Comparison of ENCODE assay signal across 16 cellular contexts in the genomic region with DNA sequence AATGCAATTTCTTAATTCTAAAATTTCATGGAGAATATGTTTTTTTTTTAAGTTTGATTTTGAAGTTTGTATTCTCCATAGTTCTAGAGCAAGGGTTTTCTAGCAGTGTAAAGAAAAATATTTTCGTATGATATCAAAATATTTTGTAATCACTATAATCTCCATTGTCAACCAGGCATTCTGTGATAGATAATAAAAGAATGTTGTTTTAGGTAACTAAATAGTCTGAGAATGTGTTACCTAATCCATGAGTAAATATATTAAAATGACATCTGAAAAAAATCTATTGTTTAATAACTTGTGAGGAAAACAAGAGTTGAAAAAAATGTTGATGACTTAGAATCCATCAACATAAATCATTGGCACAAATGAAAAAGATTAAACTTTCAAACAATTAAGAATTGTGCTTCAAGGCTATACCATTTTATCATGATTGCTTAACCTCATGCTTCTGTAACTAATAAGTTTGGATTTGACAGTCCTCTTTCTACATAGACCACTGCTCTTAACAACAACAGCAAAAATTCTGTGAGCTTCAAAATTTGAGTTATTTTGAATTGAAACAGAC.
A peak's percentile ranks its signal among the peaks of the same experiment; 100 is the strongest.
DNase-seq lines count a peak whose midpoint lies in the region; ATAC-seq, FAIRE-seq and TF ChIP-seq lines count a peak whose summit lies in the region.
"Had no signal": no experiment of that assay in that cellular context is flagged by ENCODE, and none has a peak within 500 bp of the region (broad histone marks: within the 10 kb centered on the region; RNA-seq: fewer than 3 reads in every experiment).

No MANE protein-coding gene starts in this region.

- no peak overlapping the region for H2AFZ ChIP-seq in PC-3 (ENCODE audit: low read length)

- peak; percentile 1 for DNase-seq in ELR (ENCODE audit: low read depth)
- peak; percentile 59 for DNase-seq in PC-3
- peak; percentile 37 for DNase-seq in bronchial epithelial cell (ENCODE audit: low read depth)
- DNase-seq in kidney glomerular epithelial cell (lab: John Stamatoyannopoulos, UW), result peak; percentile 20
- no peak for DNase-seq in LoVo (ENCODE audit: low spot score)
- DNase-seq in NCI-H526 (lab: John Stamatoyannopoulos, UW), result no peak
- DNase-seq: CD8-positive, alpha-beta T cell; DMS 273 treated with DMSO at 0.1 percent for 48 hours; DMS79; GF-D8; GOT3; H7; HFFc6 had no signal

- H3K27ac ChIP-seq in PC-3 (ENCODE audit: low read length), result no peak overlapping the region
- H3K27ac ChIP-seq: BLaER1 treated with 17β-estradiol and CSF1 and Interleukin-3, amounts not matched to agents 10 nM and 100 nM had no signal

- H3K9me3 ChIP-seq in PC-3 (ENCODE audit: low read length), result no peaks in the 10 kb centered on the region; the same call in 1 of the 2 replicates

- H3K4me3 ChIP-seq in PC-3 (ENCODE audit: low read length), result no peak overlapping the region
- H3K4me3 ChIP-seq in bronchial epithelial cell (ENCODE audit: low read depth, low read length), result no peak overlapping the region
- H3K4me3 ChIP-seq: BLaER1 treated with 17β-estradiol and CSF1 and Interleukin-3, amounts not matched to agents 10 nM and 100 nM had no signal

- ATAC-seq in PC-3, result peak; percentile 71
- ATAC-seq in GM19463 (IDR thresholded peaks at IDR 0.05; ENCODE audit: unreplicated experiment), result no peak
- ATAC-seq: CD8-positive, alpha-beta T cell; HCT116 had no signal

- POLR2A ChIA-PET in PC-3 (lab: Charles Lee; ENCODE audit: unreplicated experiment), result no interaction called here

- H3K9me2 ChIP-seq in PC-3 (replicated peaks; ENCODE audit: low read length), result no peaks in the 10 kb centered on the region

- H3K36me3 ChIP-seq in PC-3 (ENCODE audit: low read depth, low read length) (no peaks in the 10 kb centered on the region), bronchial epithelial cell (ENCODE audit: control insufficient read depth, insufficient read depth, low read length) (no peaks in the 10 kb centered on the region)
- H3K36me3 ChIP-seq: BLaER1 treated with 17β-estradiol and CSF1 and Interleukin-3, amounts not matched to agents 10 nM and 100 nM had no signal

- no peak for TF ChIP-seq CTCF in PC-3 (conservative IDR thresholded peaks at IDR 0.05; ENCODE audit: low read depth, low read length)
- no peak for TF ChIP-seq CTCF in bronchial epithelial cell (IDR thresholded peaks at IDR 0.05; ENCODE audit: insufficient read depth, low read length, severe bottlenecking)

- no peak overlapping the region for H3K9ac ChIP-seq in PC-3 (ENCODE audit: low read length)
- H3K9ac ChIP-seq: BLaER1 treated with 17β-estradiol and CSF1 and Interleukin-3, amounts not matched to agents 10 nM and 100 nM had no signal

- peaks cover 4% of the 10 kb centered on the region; the same call in 1 of the 2 replicates for H3K4me1 ChIP-seq in PC-3 (ENCODE audit: insufficient read depth, low read length)
- H3K4me1 ChIP-seq: BLaER1 treated with 17β-estradiol and CSF1 and Interleukin-3, amounts not matched to agents 10 nM and 100 nM had no signal

- H4K20me1 ChIP-seq in PC-3 (ENCODE audit: low read length), result no peaks in the 10 kb centered on the region
- H4K20me1 ChIP-seq: BLaER1 treated with 17β-estradiol and CSF1 and Interleukin-3, amounts not matched to agents 10 nM and 100 nM had no signal

- H3K79me2 ChIP-seq in PC-3 (ENCODE audit: low read length), result no peaks in the 10 kb centered on the region

- no TSS peak for BruUV-seq in PC-3 (replicated peaks; lab: Mats Ljungman, UMichigan)

- no peak overlapping the region for H3K4me2 ChIP-seq in PC-3 (ENCODE audit: low read length)
- H3K4me2 ChIP-seq: BLaER1 treated with 17β-estradiol and CSF1 and Interleukin-3, amounts not matched to agents 10 nM and 100 nM had no signal

- CTCF ChIA-PET in PC-3 (lab: Charles Lee), result no interaction called here

- H3K27me3 ChIP-seq in PC-3 (ENCODE audit: low read length), result no peaks in the 10 kb centered on the region
- no peaks in the 10 kb centered on the region for H3K27me3 ChIP-seq in bronchial epithelial cell (ENCODE audit: control insufficient read depth, insufficient read depth, low read length)
- H3K27me3 ChIP-seq: BLaER1 treated with 17β-estradiol and CSF1 and Interleukin-3, amounts not matched to agents 10 nM and 100 nM had no signal

- intact Hi-C loops in PC-3 (cut with micrococcal nuclease), result no loop called here

- FAIRE-seq in bronchial epithelial cell (lab: Jason Lieb, UNC), result no peak

- no peaks in the 10 kb centered on the region for H3F3A ChIP-seq in PC-3 (ENCODE audit: low read length, unreplicated experiment)

Comparison
In these comparisons a context has a peak if more than half of its experiments do, and no peak if none do; other contexts are left out.
1. DNase-seq: peak in ELR (single experiment), PC-3 (single experiment), bronchial epithelial cell (single experiment) and kidney glomerular epithelial cell (single experiment); none in LoVo (single experiment) and NCI-H526 (0 of 2).